ENCODE assay signal across 20 cellular contexts in genomic region chr14:24256960-24257359, GRCh38. TPM values are rescaled to one million over a fixed set of nuclear protein-coding genes. Genes with fewer than 3 reads are reported as not detected.
DNase-seq lines count a peak whose midpoint lies in the region; ATAC-seq and TF ChIP-seq lines count a peak whose summit lies in the region.
"Had no signal": no experiment of that assay in that cellular context is flagged by ENCODE, and none has a peak within 500 bp of the region (broad histone marks: within the 10 kb centered on the region; RNA-seq: fewer than 3 reads in every experiment).

No MANE protein-coding gene starts in this region.

- H3K36me3 ChIP-seq in esophagus squamous epithelium = peaks cover 7 to 99% (median 24%) of the 10 kb centered on the region in 3 donors
- H3K36me3 ChIP-seq: MG63 had no signal

- DNase-seq in AG20443 (ENCODE audit: low spot score) (peak; percentile 36), RWPE1 (ENCODE audit: low spot score) (no peak), esophagus squamous epithelium (lab: John Stamatoyannopoulos, UW) (no peak), posterior vena cava (ENCODE audit: low spot score) (peak; percentile 60), NCI-H510A (lab: John Stamatoyannopoulos, UW) (no peak), DMS 273 treated with DMSO at 0.1 percent for 48 hours (lab: John Stamatoyannopoulos, UW) (no peak), NCI-H748 (lab: John Stamatoyannopoulos, UW; ENCODE audit: unreplicated experiment) (no peak)
- DNase-seq: CD4-positive, CD25-positive, alpha-beta regulatory T cell; DMS79; Kasumi-1; MG63; NCI-H1417; NCI-H187; NCI-H446 treated with DMSO at 0.1 percent for 48 hours; NCI-H69; PC-9; RPMI8226 had no signal

- intact Hi-C loops in esophagus squamous epithelium (cut with DNase I) = no loop called here
- intact Hi-C loops in posterior vena cava (cut with DNase I) = loop anchor here in 1 of 2 donors (10.0 kb wide), 1 partner anchor 48 kb away; the partner anchor contains the start of gene CIDEB

- no peak for TF ChIP-seq POLR2A in esophagus squamous epithelium (IDR thresholded peaks at IDR 0.05)

- POLR2A ChIA-PET in RWPE1 (lab: Yijun Ruan, JAX; ENCODE audit: low non-redundant PET) = no interaction called here

- ATAC-seq in HG03354 (IDR thresholded peaks at IDR 0.05; ENCODE audit: poor library complexity, severe bottlenecking, unreplicated experiment) = no peak
- ATAC-seq: GM12878, SK-N-SH treated with all-trans-retinoic acid at 6 μM for 48 hours had no signal

- TF ChIP-seq CTCF in RWPE1 (conservative IDR thresholded peaks at IDR 0.05; ENCODE audit: low read depth) (no peak), esophagus squamous epithelium (IDR thresholded peaks at IDR 0.05) (no peak)

- H3K9me3 ChIP-seq in esophagus squamous epithelium = no peaks in the 10 kb centered on the region
- H3K9me3 ChIP-seq: MG63 had no signal

- 74 to 77% methylated on average over 3 to 4 of the region's 4 CpGs for WGBS in esophagus squamous epithelium, 2 donors

- CTCF ChIA-PET in RWPE1 (lab: Yijun Ruan, JAX) = interaction anchor here (0.6 kb wide), 1 partner anchor 52 kb away, joined by 3 read pairs; no protein-coding TSS in a partner anchor

- peaks cover 9 to 38% (median 17%) of the 10 kb centered on the region in 3 donors for H3K4me1 ChIP-seq in esophagus squamous epithelium

- H3K27ac ChIP-seq in RWPE1 = peak overlapping the region; percentile 57
- H3K27ac ChIP-seq in esophagus squamous epithelium = peak overlapping the region in 3 of 4 donors; percentile 5 to 23 (median 14)
- H3K27ac ChIP-seq: PC-9 had no signal

- no peaks in the 10 kb centered on the region for H3K27me3 ChIP-seq in esophagus squamous epithelium
- H3K27me3 ChIP-seq: MG63 had no signal

- no peak overlapping the region for H3K4me3 ChIP-seq in esophagus squamous epithelium
- H3K4me3 ChIP-seq: GM12878, MG63, PC-9 had no signal

RNA-seq across cellular contexts. Expression of gene TGM1, which starts 6.0 kb away (rescaled TPM):
- 1,000 to 10,000 TPM in 2 of 4 donors, 100 to 1,000 TPM in 2; 566 to 1,879 (median 1,037) TPM for total RNA-seq in esophagus squamous epithelium
- 1 to 10 TPM in 1 of 2 donors, under 1 TPM in 1; 0.14 to 1.7 TPM for total RNA-seq in posterior vena cava

RNA-seq across cellular contexts. Expression of gene RABGGTA, which starts 14.4 kb away (rescaled TPM):
- total RNA-seq in esophagus squamous epithelium (100 to 1,000 TPM in 2 of 4 donors, 10 to 100 TPM in 2; 68.9 to 171 (median 108) TPM), posterior vena cava (10 to 100 TPM; 14.5 to 17.3 TPM)

RNA-seq across cellular contexts. Expression of gene TINF2, which starts 14.5 kb away (rescaled TPM):
- 10 to 100 TPM; 46.3 to 94.3 (median 56.1) TPM for total RNA-seq in esophagus squamous epithelium
- total RNA-seq in posterior vena cava = 10 to 100 TPM; 77.8 to 85.1 TPM

RNA-seq across cellular contexts. Expression of gene GMPR2, which starts 24.2 kb away (rescaled TPM):
- total RNA-seq in esophagus squamous epithelium (10 to 100 TPM; 18.5 to 47.7 (median 33.1) TPM), posterior vena cava (10 to 100 TPM; 34.4 to 42.0 TPM)

RNA-seq across cellular contexts. Expression of gene NEDD8, which starts 24.8 kb away (rescaled TPM):
- total RNA-seq in esophagus squamous epithelium (100 to 1,000 TPM in 3 of 4 donors, 10 to 100 TPM in 1; 93.1 to 182 (median 121) TPM), posterior vena cava (100 to 1,000 TPM; 121 to 125 TPM)

Comparison
In these comparisons a context has a peak if more than half of its experiments do, and no peak if none do; other contexts are left out.
1. DNase-seq: peak in AG20443 (single experiment) and posterior vena cava (single experiment); none in RWPE1 (single experiment), esophagus squamous epithelium (single experiment), NCI-H510A (single experiment), DMS 273 treated with DMSO at 0.1 percent for 48 hours (single experiment) and NCI-H748 (single experiment).
2. RNA of gene TGM1, which starts 6.0 kb away (total RNA-seq): 566 to 1,879 TPM in esophagus squamous epithelium; 0.14 to 1.7 TPM in posterior vena cava; every median in the first group is over 100 times any median in the second.